Comparison of ENCODE assay signal across 8 cellular contexts in the genomic region with DNA sequence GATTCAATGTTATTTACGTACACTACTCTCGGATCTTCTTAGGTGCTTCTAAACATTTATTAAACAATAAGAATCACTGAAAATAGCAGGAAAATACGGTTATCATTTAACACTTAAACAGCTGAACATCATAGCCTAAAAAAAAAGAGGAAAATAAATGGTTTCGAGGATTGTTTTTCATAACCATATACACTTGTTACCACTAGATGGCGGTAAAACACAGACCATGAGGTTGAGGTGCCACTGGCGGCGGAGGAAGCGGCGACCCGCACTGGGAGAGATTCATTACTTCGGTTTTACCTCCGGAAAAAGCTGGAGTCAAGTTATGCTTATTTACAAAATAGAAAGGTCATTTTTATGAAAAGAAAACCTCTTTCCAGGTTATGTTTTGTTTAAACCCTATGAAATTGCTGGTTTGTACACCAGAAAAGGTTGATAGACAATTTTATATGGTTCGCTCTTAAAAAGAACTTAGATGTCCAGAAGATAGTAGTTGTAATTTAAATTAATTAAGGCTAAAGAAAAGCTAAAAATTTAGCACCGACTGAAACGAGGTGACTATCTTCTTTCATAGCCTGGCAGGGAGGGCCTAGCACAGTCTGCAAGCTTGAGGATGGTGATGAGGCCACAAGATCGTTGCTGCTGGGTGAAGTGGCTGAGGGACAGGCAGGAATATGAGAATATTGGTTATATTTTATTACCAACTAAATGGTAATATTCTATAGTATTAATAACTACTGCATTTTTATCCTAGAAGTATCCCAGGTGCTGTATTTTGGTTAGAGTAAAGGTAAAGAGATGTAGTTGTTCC.
DNase-seq lines count a peak whose midpoint lies in the region; FAIRE-seq and TF ChIP-seq lines count a peak whose summit lies in the region.

No MANE protein-coding gene starts in this region.

- H3K27ac ChIP-seq in OCI-LY7 (ENCODE audit: low read depth, low read length, poor library complexity, severe bottlenecking), result no peak overlapping the region
- peak overlapping the region; percentile 25 for H3K27ac ChIP-seq in muscle layer of duodenum (ENCODE audit: low read length)

- no peaks in the 10 kb centered on the region for H3K9me2 ChIP-seq in OCI-LY7 (ENCODE audit: insufficient read depth, low read length)

- H3K4me3 ChIP-seq in AG10803 (ENCODE audit: low read length), result peak overlapping the region; percentile 32; the same call in 1 of the 2 replicates
- H3K4me3 ChIP-seq in OCI-LY7 (ENCODE audit: low read depth, low read length, poor library complexity, severe bottlenecking), result no peak overlapping the region
- peak overlapping the region; percentile 2 for H3K4me3 ChIP-seq in epithelial cell of proximal tubule (ENCODE audit: low read depth, low read length)
- peak overlapping the region in 1 of 2 donors; percentile 35 for H3K4me3 ChIP-seq in muscle layer of duodenum (ENCODE audit: low read depth in 1 of 2, low read length in 2 of 2)

- no peaks in the 10 kb centered on the region for H3K27me3 ChIP-seq in muscle layer of duodenum (ENCODE audit: low read depth, low read length)

- DNase-seq in AG10803 (ENCODE audit: low read depth) (peak; percentile 65), GM19239 (ENCODE audit: insufficient read length, low spot score) (peak; percentile 17), HK-2 (ENCODE audit: unreplicated experiment) (peak; percentile 31), OCI-LY7 (ENCODE audit: low spot score) (peak; percentile 65), activated T-cell treated with anti-CD3 and anti-CD28 coated beads for 48 hours (ENCODE audit: low read depth) (peak; percentile 35), epithelial cell of proximal tubule (ENCODE audit: low read depth) (no peak)
- peak; percentile 20 for DNase-seq in stimulated activated CD8-positive, alpha-beta memory T cell treated with anti-CD3 and anti-CD28 coated beads, Interleukin-7, amount 100 ng/mL, for 24 hours (ENCODE audit: low read depth)

- H2AFZ ChIP-seq in OCI-LY7 (ENCODE audit: low read length), result no peak overlapping the region; the same call in 1 of the 2 replicates

- POLR2A ChIA-PET in OCI-LY7 (lab: Charles Lee), result interaction anchor here (0.7 to 1.2 kb wide), 2 partner anchors 12 to 78 kb away, joined by 3 read pairs; no protein-coding TSS in a partner anchor

- no TSS peak for BruUV-seq in OCI-LY7 (replicated peaks; lab: Mats Ljungman, UMichigan)

- H3K4me2 ChIP-seq in OCI-LY7 (ENCODE audit: low read length), result no peak overlapping the region

- no peaks in the 10 kb centered on the region for H4K20me1 ChIP-seq in OCI-LY7 (ENCODE audit: insufficient read depth, low read length)

- H3K9me3 ChIP-seq in OCI-LY7 (ENCODE audit: low read length), result no peaks in the 10 kb centered on the region
- no peaks in the 10 kb centered on the region for H3K9me3 ChIP-seq in muscle layer of duodenum (ENCODE audit: control insufficient read depth in 1 of 2, low read length in 2 of 2)

- TF ChIP-seq CTCF in AG10803 (conservative IDR thresholded peaks at IDR 0.05; ENCODE audit: low read length) (peak; percentile 76), OCI-LY7 (conservative IDR thresholded peaks at IDR 0.05; ENCODE audit: low read length) (peak; percentile 88), epithelial cell of proximal tubule (conservative IDR thresholded peaks at IDR 0.05; ENCODE audit: low read depth, low read length) (peak; percentile 67)

- H3K79me2 ChIP-seq in OCI-LY7 (ENCODE audit: insufficient read depth, low read depth, low read length), result no peaks in the 10 kb centered on the region

- CTCF ChIA-PET in OCI-LY7 (lab: Charles Lee; ENCODE audit: unreplicated experiment), result interaction anchor here (1.0 kb wide), 1 partner anchor 86 kb away, joined by 4 read pairs; no protein-coding TSS in a partner anchor

- no peaks in the 10 kb centered on the region for H3K36me3 ChIP-seq in OCI-LY7 (ENCODE audit: insufficient read depth, low read length)
- H3K36me3 ChIP-seq in muscle layer of duodenum (ENCODE audit: control insufficient read depth in 1 of 2, insufficient read depth in 2 of 2, low read length in 2 of 2), result no peaks in the 10 kb centered on the region

- FAIRE-seq in GM19239 (lab: Jason Lieb, UNC), result peak; percentile 91

- H3K4me1 ChIP-seq in OCI-LY7 (ENCODE audit: insufficient read depth, low read length, poor library complexity, severe bottlenecking) (no peaks in the 10 kb centered on the region), muscle layer of duodenum (ENCODE audit: control insufficient read depth in 1 of 2, insufficient read depth in 2 of 2, low read length in 2 of 2) (peaks cover 0 to 5% of the 10 kb centered on the region in 2 donors)

- intact Hi-C loops in OCI-LY7 (cut with micrococcal nuclease; ENCODE audit: unreplicated experiment), result loop anchor here (1.0 to 10.0 kb wide), 5 partner anchors 179 to 610 kb away; no protein-coding TSS in a partner anchor
